9 cellular contexts compared by ENCODE assay signal in genomic region chr2:43518182-43518581, GRCh38.
DNase-seq lines count a peak whose midpoint lies in the region; TF ChIP-seq lines count a peak whose summit lies in the region.
"Had no signal": no experiment of that assay in that cellular context is flagged by ENCODE, and none has a peak within 500 bp of the region (broad histone marks: within the 10 kb centered on the region; RNA-seq: fewer than 3 reads in every experiment).

No MANE protein-coding gene starts in this region.

- H3K27me3 ChIP-seq in SJSA1 (replicated peaks) (no peaks in the 10 kb centered on the region), parathyroid adenoma (ENCODE audit: control insufficient read depth, insufficient read depth, low read length) (no peaks in the 10 kb centered on the region), BE2C (no peaks in the 10 kb centered on the region)

- no peaks in the 10 kb centered on the region for H3K79me2 ChIP-seq in parathyroid adenoma

- H3K4me3 ChIP-seq in SJSA1 = no peak overlapping the region
- H3K4me3 ChIP-seq in fibroblast of pulmonary artery (replicated peaks; ENCODE audit: low read depth, low read length) = no peak overlapping the region
- H3K4me3 ChIP-seq in parathyroid adenoma (ENCODE audit: low read depth, low read length) = no peak overlapping the region
- H3K4me3 ChIP-seq in BE2C (ENCODE audit: low read depth, low read length) = no peak overlapping the region

- no peak overlapping the region for H3K9ac ChIP-seq in parathyroid adenoma

- no peaks in the 10 kb centered on the region for H3K9me3 ChIP-seq in SJSA1 (replicated peaks)
- H3K9me3 ChIP-seq in parathyroid adenoma (ENCODE audit: control insufficient read depth, low read length) = no peaks in the 10 kb centered on the region
- H3K9me3 ChIP-seq in BE2C = no peaks in the 10 kb centered on the region

- peaks cover 62% of the 10 kb centered on the region for H3K4me1 ChIP-seq in SJSA1 (replicated peaks)
- H3K4me1 ChIP-seq in parathyroid adenoma = peaks cover 5% of the 10 kb centered on the region
- H3K4me1 ChIP-seq in BE2C = peaks cover 18% of the 10 kb centered on the region

- H3K4me2 ChIP-seq in parathyroid adenoma (ENCODE audit: low read length) = no peak overlapping the region

- TF ChIP-seq CTCF in fibroblast of pulmonary artery (IDR thresholded peaks at IDR 0.05; ENCODE audit: low read length, missing control alignments) = no peak
- no peak for TF ChIP-seq CTCF in parathyroid adenoma (IDR thresholded peaks at IDR 0.05)
- TF ChIP-seq CTCF in BE2C (IDR thresholded peaks at IDR 0.05; ENCODE audit: low read depth, low read length) = no peak

- H3K27ac ChIP-seq in SJSA1 = peak overlapping the region; percentile 81
- H3K27ac ChIP-seq in parathyroid adenoma = peak overlapping the region; percentile 34

- DNase-seq in AG08395 (ENCODE audit: low spot score) = peak; percentile 20
- DNase-seq in SJSA1 (ENCODE audit: low read depth in 1 of 2, low spot score in 2 of 2) = no peak
- peak; percentile 49 for DNase-seq in fibroblast of pulmonary artery (ENCODE audit: low read depth)
- no peak for DNase-seq in BE2C
- no peak for DNase-seq in central memory CD4-positive, alpha-beta T cell
- DNase-seq in activated gamma-delta T cell treated with Interleukin-2 at 50 U/mL for 16 hours = no peak
- DNase-seq in activated CD4-positive, alpha-beta T cell treated with anti-CD3 and anti-CD28 coated beads for 4 hours = no peak
- DNase-seq: PC-3 had no signal

- H3K36me3 ChIP-seq in SJSA1 (no peaks in the 10 kb centered on the region; the same call in 1 of the 2 replicates), parathyroid adenoma (ENCODE audit: control insufficient read depth, insufficient read depth, low read length) (no peaks in the 10 kb centered on the region), BE2C (no peaks in the 10 kb centered on the region)

- no peak overlapping the region for H2AFZ ChIP-seq in parathyroid adenoma

Comparison
In these comparisons a context has a peak if more than half of its experiments do, and no peak if none do; other contexts are left out.
1. DNase-seq: peak in AG08395 (single experiment) and fibroblast of pulmonary artery (single experiment); none in SJSA1 (0 of 2), BE2C (single experiment), central memory CD4-positive, alpha-beta T cell (single experiment), activated gamma-delta T cell treated with Interleukin-2 at 50 U/mL for 16 hours (single experiment) and activated CD4-positive, alpha-beta T cell treated with anti-CD3 and anti-CD28 coated beads for 4 hours (0 of 2).